ENCODE assay signal across 22 cellular contexts in the genomic region with DNA sequence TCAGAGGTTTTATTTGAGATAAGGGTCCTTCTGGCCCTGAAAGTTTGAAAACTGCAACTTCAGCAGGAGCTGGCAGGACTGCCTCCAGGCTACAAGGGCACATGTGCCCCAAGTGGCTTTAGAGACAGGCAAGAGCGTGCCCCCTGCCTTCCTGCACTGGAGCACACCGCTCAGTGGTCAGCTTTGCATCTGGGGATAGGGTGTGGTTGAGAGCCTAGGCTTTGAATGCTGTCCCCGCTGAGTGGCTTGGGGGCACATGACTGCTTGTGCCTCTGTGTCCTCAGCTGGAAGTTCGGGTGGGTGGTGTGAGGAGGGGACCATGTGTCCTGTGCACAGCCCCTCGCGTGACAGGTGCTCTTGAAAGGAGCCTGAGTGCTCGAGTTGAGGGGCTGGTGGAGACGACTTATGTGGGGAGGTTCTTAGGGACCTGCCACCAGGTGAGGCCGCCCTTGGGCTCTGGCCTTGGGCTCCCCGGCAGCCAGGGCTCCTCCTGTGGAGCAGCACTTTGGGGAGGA. TPM values are rescaled to one million over a fixed set of nuclear protein-coding genes. Genes with fewer than 3 reads are reported as not detected.
A peak's percentile ranks its signal among the peaks of the same experiment; 100 is the strongest.
DNase-seq lines count a peak whose midpoint lies in the region; ATAC-seq and TF ChIP-seq lines count a peak whose summit lies in the region.
"Had no signal": no experiment of that assay in that cellular context is flagged by ENCODE, and none has a peak within 500 bp of the region (broad histone marks: within the 10 kb centered on the region; RNA-seq: fewer than 3 reads in every experiment).

No MANE protein-coding gene starts in this region.

- no peak for TF ChIP-seq POLR2A in thyroid gland (IDR thresholded peaks at IDR 0.05)

- H3K36me3 ChIP-seq in HEK293 (ENCODE audit: control insufficient read depth in 2 of 2, insufficient read depth in 1 of 2, low read length in 2 of 2), result peaks cover 4 to 76% of the 10 kb centered on the region in 2 experiments; a peak in 2 of 3 replicates
- H3K36me3 ChIP-seq in duodenal mucosa (ENCODE audit: control insufficient read depth in 1 of 2, insufficient read depth in 2 of 2, low read length in 2 of 2), result peaks cover 13 to 66% of the 10 kb centered on the region in 2 donors
- H3K36me3 ChIP-seq in lung (ENCODE audit: control insufficient read depth in 2 of 2, insufficient read depth in 2 of 2, low read length in 2 of 2), result peaks cover 6 to 57% of the 10 kb centered on the region in 2 donors
- H3K36me3 ChIP-seq in thyroid gland, result peaks cover 16 to 32% of the 10 kb centered on the region in 2 donors
- H3K36me3 ChIP-seq: ovary had no signal

- CTCF ChIA-PET in HEK293 (lab: Yijun Ruan, JAX), result no interaction called here

- no peak overlapping the region for H3K4me3 ChIP-seq in HEK293 (ENCODE audit: low read depth, low read length)
- H3K4me3 ChIP-seq in duodenal mucosa (ENCODE audit: low read depth in 1 of 2, low read length in 2 of 2), result peak overlapping the region; percentile 12 to 28
- H3K4me3 ChIP-seq in lung, result no peak overlapping the region
- no peak overlapping the region for H3K4me3 ChIP-seq in thyroid gland (replicated peaks in 1 of 3)
- H3K4me3 ChIP-seq: GM12878, heart left ventricle, ovary, sigmoid colon, suprapubic skin had no signal

- DNase-seq in lung (ENCODE audit: low spot score), result peak; percentile 77
- DNase-seq in thyroid gland, result peak; percentile 50 to 53
- no peak for DNase-seq in mucosa of gallbladder (ENCODE audit: low spot score)
- DNase-seq in HuH-7.5 (ENCODE audit: low spot score), result no peak
- DNase-seq in SHP77 treated with DMSO at 0.1 percent for 48 hours (lab: John Stamatoyannopoulos, UW), result no peak
- DNase-seq: activated CD8-positive, alpha-beta memory T cell treated with anti-CD3 and anti-CD28 coated beads for 24 hours; activated naive CD4-positive, alpha-beta T cell treated with anti-CD3 and anti-CD28 coated beads for 36 hours; activated T-cell treated with anti-CD3 and anti-CD28 coated beads, Interleukin-2, amount 50 U/mL, for 48 hours; CD4-positive, alpha-beta memory T cell; heart left ventricle; Karpas-422; naive B cell; NCI-H187; NCI-H526 treated with DMSO at 0.1 percent for 48 hours; ovary; sigmoid colon had no signal

- H3K9ac ChIP-seq in duodenal mucosa (ENCODE audit: low read depth in 1 of 2, low read length in 2 of 2), result peak overlapping the region; percentile 46 to 66

- ATAC-seq in lung (ENCODE audit: insufficient read depth, low FRiP score) (peak; percentile 56), GM21360 (IDR thresholded peaks at IDR 0.05; ENCODE audit: unreplicated experiment) (no peak)
- ATAC-seq: activated CD4-positive, CD25-positive, alpha-beta regulatory T cell treated with anti-CD3 and anti-CD28 coated beads, Interleukin-2, amount 50 U/mL, for 24 hours; GM12878; heart left ventricle had no signal

- POLR2A ChIA-PET in HEK293 (lab: Yijun Ruan, JAX), result no interaction called here

- no peaks in the 10 kb centered on the region for H3K27me3 ChIP-seq in duodenal mucosa (ENCODE audit: control insufficient read depth in 1 of 2, insufficient read depth in 2 of 2, low read length in 2 of 2)
- H3K27me3 ChIP-seq in lung (ENCODE audit: control insufficient read depth, insufficient read depth), result no peaks in the 10 kb centered on the region
- H3K27me3 ChIP-seq in thyroid gland, result no peaks in the 10 kb centered on the region
- H3K27me3 ChIP-seq: heart left ventricle, ovary, sigmoid colon, suprapubic skin had no signal

- H3K27ac ChIP-seq in HEK293 (ENCODE audit: extremely low read depth, low read depth, low read length) (no peak overlapping the region), duodenal mucosa (ENCODE audit: low read depth, low read length) (peak overlapping the region; percentile 88), lung (ENCODE audit: low read depth in 1 of 2, low read length in 1 of 2) (peak overlapping the region in 1 of 2 donors; percentile 90), thyroid gland (peak overlapping the region; percentile 71 to 79 (median 75))
- H3K27ac ChIP-seq: heart left ventricle, ovary, sigmoid colon, suprapubic skin had no signal

- no peaks in the 10 kb centered on the region for H3K4me1 ChIP-seq in HEK293 (ENCODE audit: control insufficient read depth, insufficient read depth, low read length)
- H3K4me1 ChIP-seq in duodenal mucosa (ENCODE audit: control insufficient read depth in 1 of 2, insufficient read depth in 2 of 2, low read length in 2 of 2), result peaks cover 32 to 34% of the 10 kb centered on the region in 2 donors
- H3K4me1 ChIP-seq in lung (ENCODE audit: control insufficient read depth in 2 of 2, insufficient read depth in 2 of 2, low read length in 2 of 2), result peaks cover 0 to 15% of the 10 kb centered on the region in 2 donors
- peaks cover 38 to 45% of the 10 kb centered on the region in 2 donors for H3K4me1 ChIP-seq in thyroid gland

- H3K9me3 ChIP-seq in HEK293 (ENCODE audit: control insufficient read depth, insufficient read depth, low read depth, low read length) (no peaks in the 10 kb centered on the region), duodenal mucosa (ENCODE audit: control insufficient read depth in 1 of 2, low read length in 2 of 2) (no peaks in the 10 kb centered on the region), lung (ENCODE audit: control insufficient read depth in 2 of 2, insufficient read depth in 1 of 2, low read length in 1 of 2) (no peaks in the 10 kb centered on the region), thyroid gland (no peaks in the 10 kb centered on the region)
- H3K9me3 ChIP-seq: heart left ventricle, ovary, sigmoid colon, suprapubic skin had no signal

- WGBS in lung, 2 donors, result 76 to 88% methylated on average over 10 of the region's 10 CpGs
- WGBS in thyroid gland, 2 donors, result 70 to 87% methylated on average over 3 to 9 of the region's 10 CpGs

- TF ChIP-seq CTCF in HEK293 (tag by site-specific recombination; IDR thresholded peaks at IDR 0.05) (no peak), lung (IDR thresholded peaks at IDR 0.05; ENCODE audit: control extremely low read depth, extremely low read depth) (no peak), thyroid gland (IDR thresholded peaks at IDR 0.05) (no peak)

- intact Hi-C loops in thyroid gland (cut with DNase I), result no loop called here

TF ChIP-seq in HEK293, 187 proteins besides CTCF, POLR2A, EP300 and RAD21:
- TF ChIP-seq ZIC2 (tag by site-specific recombination; IDR thresholded peaks at IDR 0.05), result peak; percentile 47
- TF ChIP-seq BCL11A (tag by site-specific recombination; IDR thresholded peaks at IDR 0.05; ENCODE audit: low read depth), result no peak
- TF ChIP-seq ZBTB8A (tag by site-specific recombination; IDR thresholded peaks at IDR 0.05), result no peak
- TF ChIP-seq ZNF514 (tag by site-specific recombination; IDR thresholded peaks at IDR 0.05), result no peak

RNA-seq across cellular contexts. Expression of gene MGRN1, which starts 29.8 kb away (rescaled TPM):
- total RNA-seq in lung, result 100 to 1,000 TPM in 1 of 2 donors, 10 to 100 TPM in 1; 55.7 to 112 TPM
- 10 to 100 TPM; 29.5 to 38.2 TPM for polyA plus RNA-seq in lung
- 10 to 100 TPM; 32.5 to 86.4 (median 57.6) TPM for total RNA-seq in thyroid gland
- total RNA-seq in mucosa of gallbladder, result 127 TPM

RNA-seq across cellular contexts. Expression of gene NUDT16L1, which starts 38.9 kb away (rescaled TPM):
- 10 to 100 TPM; 34.7 to 41.3 TPM for total RNA-seq in lung
- 10 to 100 TPM; 27.8 to 29.8 TPM for polyA plus RNA-seq in lung
- total RNA-seq in thyroid gland, result 10 to 100 TPM; 27.0 to 61.1 (median 38.9) TPM
- 67.0 TPM for total RNA-seq in mucosa of gallbladder

RNA-seq across cellular contexts. Expression of gene UBALD1, which starts 39.8 kb away (rescaled TPM):
- total RNA-seq in lung (10 to 100 TPM in 1 of 2 donors, 1 to 10 TPM in 1; 6.6 to 38.5 TPM), thyroid gland (10 to 100 TPM in 3 of 4 donors, 1 to 10 TPM in 1; 9.3 to 21.4 (median 10.9) TPM), mucosa of gallbladder (49.1 TPM)
- polyA plus RNA-seq in lung, result 10 to 100 TPM; 20.2 to 43.2 TPM

Comparison
In these comparisons a context has a peak if more than half of its experiments do, and no peak if none do; other contexts are left out.
1. H3K4me3 ChIP-seq: peak in duodenal mucosa (2 of 2); none in HEK293 (single experiment), lung (single experiment) and thyroid gland (0 of 3).
2. DNase-seq: peak in lung (single experiment) and thyroid gland (2 of 2); none in mucosa of gallbladder (single experiment), HuH-7.5 (single experiment) and SHP77 treated with DMSO at 0.1 percent for 48 hours (single experiment).